In the genomic region with DNA sequence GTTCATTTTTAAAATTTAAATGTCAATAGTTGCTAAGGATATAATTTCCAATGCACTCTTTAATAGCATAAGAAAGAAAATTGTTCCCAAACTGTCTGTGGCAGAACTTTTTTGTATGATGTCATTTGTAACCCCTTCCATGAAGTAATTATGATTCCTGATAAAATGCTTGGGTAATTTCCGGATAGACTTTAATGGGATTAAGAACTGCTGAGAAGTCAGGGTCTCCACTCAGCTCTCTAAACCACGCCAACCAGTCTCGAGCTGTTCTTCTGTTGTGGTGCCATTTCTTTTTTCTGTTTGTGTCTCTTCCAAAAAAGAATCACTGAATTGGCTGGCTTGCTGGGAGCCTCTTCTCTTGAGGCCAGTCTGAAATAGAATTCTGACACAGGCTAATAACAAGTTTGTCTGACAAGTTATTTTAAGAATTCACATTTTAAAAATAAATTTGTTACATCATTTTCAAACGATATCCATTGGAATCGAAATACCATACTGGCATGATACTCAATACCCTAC, we compare ENCODE assay signal across 26 cellular contexts.
DNase-seq lines count a peak whose midpoint lies in the region; ATAC-seq, FAIRE-seq and TF ChIP-seq lines count a peak whose summit lies in the region.
"Had no signal": no experiment of that assay in that cellular context is flagged by ENCODE, and none has a peak within 500 bp of the region (broad histone marks: within the 10 kb centered on the region; RNA-seq: fewer than 3 reads in every experiment).

No MANE protein-coding gene starts in this region.

- CTCF ChIA-PET in HepG2 (lab: Yijun Ruan, JAX; ENCODE audit: low intra/inter-chr PET ratio, low total read pairs), result no interaction called here

- TF ChIP-seq RAD21 in HepG2 (CRISPR knock-in tag; IDR thresholded peaks at IDR 0.05), result no peak

- no TSS peak for BruUV-seq in HepG2 (replicated peaks; lab: Mats Ljungman, UMichigan)

- H3K27me3 Mint-ChIP-seq in activated T-helper 17 cell treated with anti-CD3 and anti-CD28 coated beads, Interleukin-2, amount 50 U/mL, for 72 hours, result no peaks in the 10 kb centered on the region
- no peaks in the 10 kb centered on the region for H3K27me3 Mint-ChIP-seq in type B pancreatic cell
- H3K27me3 Mint-ChIP-seq: CD4-positive, alpha-beta memory T cell had no signal

- H3K27me3 ChIP-seq in HepG2 (ENCODE audit: control insufficient read depth in 1 of 2, insufficient read depth in 2 of 2, low read length in 2 of 2) (no peaks in the 10 kb centered on the region), right lobe of liver (no peaks in the 10 kb centered on the region), psoas muscle (ENCODE audit: insufficient read depth in 3 of 3, low read length in 2 of 3) (no peaks in the 10 kb centered on the region), subcutaneous abdominal adipose tissue (ENCODE audit: control insufficient read depth in 5 of 5, insufficient read depth in 4 of 5, low read length in 5 of 5) (no peaks in the 10 kb centered on the region)
- H3K27me3 ChIP-seq: BLaER1 treated with 17β-estradiol and CSF1 and Interleukin-3, amounts not matched to agents 10 nM and 100 nM; SJCRH30 had no signal

- TF ChIP-seq POLR2A in HepG2 (IDR thresholded peaks at IDR 0.05; ENCODE audit: insufficient read depth in 1 of 2, low read depth in 2 of 2, low read length in 2 of 2) (no peak), right lobe of liver (IDR thresholded peaks at IDR 0.05) (no peak), GM12892 (IDR thresholded peaks at IDR 0.05; ENCODE audit: low read depth, low read length) (no peak), GM12891 (IDR thresholded peaks at IDR 0.05; ENCODE audit: low read depth, low read length) (no peak)

- FAIRE-seq in HepG2 (lab: Jason Lieb, UNC) (no peak), GM12892 (lab: Jason Lieb, UNC) (no peak), GM12891 (lab: Jason Lieb, UNC) (no peak)
- FAIRE-seq: HTR-8/SVneo had no signal

- peak overlapping the region; percentile 67 for H3K27ac Mint-ChIP-seq in activated T-helper 17 cell treated with anti-CD3 and anti-CD28 coated beads, Interleukin-2, amount 50 U/mL, for 72 hours
- no peak overlapping the region for H3K27ac Mint-ChIP-seq in type B pancreatic cell
- H3K27ac Mint-ChIP-seq: GM23338 had no signal

- in situ Hi-C loops in HepG2 (cut with HindIII; ENCODE audit: extremely low pct_ligation_motif_present, low pct_unique_long_range_greater_than_20kb), result no loop called here

- H3K4me3 ChIP-seq in HepG2 (replicated peaks in 1 of 3; ENCODE audit: insufficient read depth in 1 of 3, low read depth in 2 of 3, low read length in 3 of 3) (no peak overlapping the region), right lobe of liver (no peak overlapping the region), psoas muscle (no peak overlapping the region), subcutaneous abdominal adipose tissue (ENCODE audit: low read depth in 1 of 5, low read length in 5 of 5) (no peak overlapping the region)
- H3K4me3 ChIP-seq: BLaER1 treated with 17β-estradiol and CSF1 and Interleukin-3, amounts not matched to agents 10 nM and 100 nM; GM23338; HAP-1; SJCRH30 had no signal

- no peaks in the 10 kb centered on the region for H3K9me3 Mint-ChIP-seq in activated T-helper 17 cell treated with anti-CD3 and anti-CD28 coated beads, Interleukin-2, amount 50 U/mL, for 72 hours
- H3K9me3 Mint-ChIP-seq in type B pancreatic cell, result no peaks in the 10 kb centered on the region
- H3K9me3 Mint-ChIP-seq: GM23338, IgD-negative memory B cell had no signal

- H3K9ac ChIP-seq in HepG2 (ENCODE audit: insufficient read depth, low read depth, low read length) (no peak overlapping the region), subcutaneous abdominal adipose tissue (ENCODE audit: low read length in 5 of 5) (peak overlapping the region in 2 of 5 donors; percentile 12 to 14)
- H3K9ac ChIP-seq: BLaER1 treated with 17β-estradiol and CSF1 and Interleukin-3, amounts not matched to agents 10 nM and 100 nM had no signal

- H3K4me2 ChIP-seq in HepG2 (ENCODE audit: low read depth, low read length), result no peak overlapping the region
- H3K4me2 ChIP-seq: GM23338 had no signal

- 2% methylated on average over 5 of the region's 5 CpGs for WGBS in HepG2 (ENCODE audit: low lambda C conversion rate)
- WGBS in right lobe of liver (ENCODE audit: insufficient coverage, low coverage, low lambda C conversion rate, missing lambda C conversion rate), result 78% methylated on average over 5 of the region's 5 CpGs
- 19 to 30% (median 22%) methylated on average over 5 of the region's 5 CpGs for WGBS in psoas muscle, 3 donors

- H2AFZ ChIP-seq in HepG2 (ENCODE audit: low read length), result no peak overlapping the region
- H2AFZ ChIP-seq: GM23338 had no signal

- no peaks in the 10 kb centered on the region for H3K4me1 ChIP-seq in HepG2 (ENCODE audit: insufficient read depth, low read length)
- H3K4me1 ChIP-seq in right lobe of liver, result no peaks in the 10 kb centered on the region
- peaks cover 41% of the 10 kb centered on the region for H3K4me1 ChIP-seq in psoas muscle
- peaks cover 0 to 21% (median 6%) of the 10 kb centered on the region in 5 donors for H3K4me1 ChIP-seq in subcutaneous abdominal adipose tissue (ENCODE audit: control insufficient read depth in 5 of 5, insufficient read depth in 5 of 5, low read length in 5 of 5)
- H3K4me1 ChIP-seq: SJCRH30 had no signal

- peaks cover 24% of the 10 kb centered on the region for H3K36me3 Mint-ChIP-seq in activated T-helper 17 cell treated with anti-CD3 and anti-CD28 coated beads, Interleukin-2, amount 50 U/mL, for 72 hours (ENCODE audit: low read depth)
- H3K36me3 Mint-ChIP-seq in type B pancreatic cell, result peaks cover 3% of the 10 kb centered on the region

- peaks cover 22% of the 10 kb centered on the region for H3K4me1 Mint-ChIP-seq in activated T-helper 17 cell treated with anti-CD3 and anti-CD28 coated beads, Interleukin-2, amount 50 U/mL, for 72 hours
- H3K4me1 Mint-ChIP-seq in type B pancreatic cell (ENCODE audit: unreplicated experiment), result peaks cover 7% of the 10 kb centered on the region
- H3K4me1 Mint-ChIP-seq: GM23338 had no signal

- no peak for ATAC-seq in HepG2
- no peak for ATAC-seq in right lobe of liver
- no peak for ATAC-seq in activated T-helper 17 cell treated with anti-CD3 and anti-CD28 coated beads, Interleukin-2, amount 50 U/mL, for 72 hours (replicated peaks)
- peak; percentile 60 to 87 (median 74) for ATAC-seq in psoas muscle
- ATAC-seq: GM23338 had no signal

- TF ChIP-seq CTCF in HepG2 (CRISPR knock-in tag; IDR thresholded peaks at IDR 0.05) (no peak), right lobe of liver (IDR thresholded peaks at IDR 0.05) (no peak), psoas muscle (IDR thresholded peaks at IDR 0.05) (no peak), type B pancreatic cell (conservative IDR thresholded peaks at IDR 0.05) (no peak)

- H3K4me3 Mint-ChIP-seq in activated T-helper 17 cell treated with anti-CD3 and anti-CD28 coated beads, Interleukin-2, amount 50 U/mL, for 72 hours, result no peak overlapping the region
- no peak overlapping the region for H3K4me3 Mint-ChIP-seq in type B pancreatic cell
- H3K4me3 Mint-ChIP-seq: CD4-positive, alpha-beta memory T cell; GM23338; IgD-negative memory B cell had no signal

- TF ChIP-seq EP300 in HepG2 (IDR thresholded peaks at IDR 0.05; ENCODE audit: low read depth in 2 of 2, low read length in 2 of 2), result no peak
- no peak for TF ChIP-seq EP300 in HepG2 (CRISPR knock-in tag; IDR thresholded peaks at IDR 0.05; ENCODE audit: borderline replicate concordance)

- intact Hi-C loops in HepG2 (cut with micrococcal nuclease; ENCODE audit: unreplicated experiment) (no loop called here), right lobe of liver (cut with DNase I) (loop anchor here in 1 of 2 donors (10.0 kb wide), 1 partner anchor 214 kb away; no protein-coding TSS in a partner anchor), psoas muscle (cut with DNase I) (loop anchor here in 1 of 2 donors (5.0 kb wide), 1 partner anchor 202 kb away; no protein-coding TSS in a partner anchor)

- no peaks in the 10 kb centered on the region for H3K79me2 ChIP-seq in HepG2 (ENCODE audit: insufficient read depth, low read length)

- H3K9me3 ChIP-seq in HepG2 (ENCODE audit: low read length) (no peaks in the 10 kb centered on the region), right lobe of liver (no peaks in the 10 kb centered on the region), psoas muscle (no peaks in the 10 kb centered on the region), subcutaneous abdominal adipose tissue (ENCODE audit: control insufficient read depth in 5 of 5, low read length in 5 of 5) (no peaks in the 10 kb centered on the region)
- H3K9me3 ChIP-seq: Caco-2, HAP-1, SJCRH30 had no signal

- DNase-seq in HepG2 (ENCODE audit: low spot score), result no peak
- DNase-seq in right lobe of liver, result no peak
- no peak for DNase-seq in psoas muscle
- no peak for DNase-seq in GM12892 (ENCODE audit: insufficient read length)
- no peak for DNase-seq in GM12891 (ENCODE audit: insufficient read length, low spot score)
- no peak for DNase-seq in type B pancreatic cell (ENCODE audit: extremely low spot score, unreplicated experiment)
- DNase-seq: ACHN; Caco-2; CD4-positive, alpha-beta memory T cell; DMS 273 treated with DMSO at 0.1 percent for 48 hours; DMS79 treated with DMSO at 0.1 percent for 48 hours; NCI-H1105; NCI-H146; NCI-H2029; NCI-H2227 treated with DMSO at 0.1 percent for 48 hours; NCI-H510A; NK-92 treated with Interleukin-12 subunit alpha and Interleukin-12 subunit beta, amount 100 ng/mL, for 24 hours; SJCRH30 had no signal

- POLR2A ChIA-PET in HepG2 (lab: Yijun Ruan, JAX), result no interaction called here

- H4K20me1 ChIP-seq in HepG2 (ENCODE audit: insufficient read depth, low read length), result 0 out of 2 replicates have a peak, but pooled peaks cover 2% of the 10 kb centered on the region
- H4K20me1 ChIP-seq: BLaER1 treated with 17β-estradiol and CSF1 and Interleukin-3, amounts not matched to agents 10 nM and 100 nM had no signal

- H3K27ac ChIP-seq in HepG2 (ENCODE audit: extremely low read length, insufficient read depth, low read length) (no peak overlapping the region), right lobe of liver (no peak overlapping the region), psoas muscle (peak overlapping the region; percentile 74), subcutaneous abdominal adipose tissue (ENCODE audit: low read depth, low read length) (peak overlapping the region; percentile 76)
- H3K27ac ChIP-seq: RWPE1, SJCRH30 had no signal

- H3K36me3 ChIP-seq in HepG2 (replicated peaks in 1 of 2; ENCODE audit: control insufficient read depth in 1 of 2, insufficient read depth in 2 of 2, low read length in 2 of 2), result no peaks in the 10 kb centered on the region
- no peaks in the 10 kb centered on the region for H3K36me3 ChIP-seq in right lobe of liver
- H3K36me3 ChIP-seq in psoas muscle (ENCODE audit: insufficient read depth in 1 of 2, low read depth in 1 of 2), result no peaks in the 10 kb centered on the region
- no peaks in the 10 kb centered on the region for H3K36me3 ChIP-seq in subcutaneous abdominal adipose tissue (ENCODE audit: control insufficient read depth in 5 of 5, insufficient read depth in 5 of 5, low read length in 5 of 5)
- H3K36me3 ChIP-seq: HAP-1, SJCRH30 had no signal

TF ChIP-seq in HepG2, 621 proteins besides CTCF, POLR2A, EP300 and RAD21 (continues in another document):
- TF ChIP-seq TP53 (CRISPR knock-in tag; conservative IDR thresholded peaks at IDR 0.05), result no peak

TF ChIP-seq in GM12891, 5 proteins besides CTCF, POLR2A, EP300 and RAD21 (continues in another document):
- TF ChIP-seq POLR2AphosphoS5 (IDR thresholded peaks at IDR 0.05; ENCODE audit: low read depth, low read length), result no peak
- TF ChIP-seq TAF1 (IDR thresholded peaks at IDR 0.05; ENCODE audit: low read depth, low read length), result no peak
- no peak for TF ChIP-seq SPI1 (IDR thresholded peaks at IDR 0.05; ENCODE audit: low read depth, low read length)

Comparison
In these comparisons a context has a peak if more than half of its experiments do, and no peak if none do; other contexts are left out.
1. ATAC-seq: peak in psoas muscle (4 of 4); none in HepG2 (single experiment), right lobe of liver (0 of 4) and activated T-helper 17 cell treated with anti-CD3 and anti-CD28 coated beads, Interleukin-2, amount 50 U/mL, for 72 hours (single experiment).
2. H3K27ac ChIP-seq: peak in psoas muscle (single experiment) and subcutaneous abdominal adipose tissue (single experiment); none in HepG2 (single experiment) and right lobe of liver (0 of 3).